In the genomic region with DNA sequence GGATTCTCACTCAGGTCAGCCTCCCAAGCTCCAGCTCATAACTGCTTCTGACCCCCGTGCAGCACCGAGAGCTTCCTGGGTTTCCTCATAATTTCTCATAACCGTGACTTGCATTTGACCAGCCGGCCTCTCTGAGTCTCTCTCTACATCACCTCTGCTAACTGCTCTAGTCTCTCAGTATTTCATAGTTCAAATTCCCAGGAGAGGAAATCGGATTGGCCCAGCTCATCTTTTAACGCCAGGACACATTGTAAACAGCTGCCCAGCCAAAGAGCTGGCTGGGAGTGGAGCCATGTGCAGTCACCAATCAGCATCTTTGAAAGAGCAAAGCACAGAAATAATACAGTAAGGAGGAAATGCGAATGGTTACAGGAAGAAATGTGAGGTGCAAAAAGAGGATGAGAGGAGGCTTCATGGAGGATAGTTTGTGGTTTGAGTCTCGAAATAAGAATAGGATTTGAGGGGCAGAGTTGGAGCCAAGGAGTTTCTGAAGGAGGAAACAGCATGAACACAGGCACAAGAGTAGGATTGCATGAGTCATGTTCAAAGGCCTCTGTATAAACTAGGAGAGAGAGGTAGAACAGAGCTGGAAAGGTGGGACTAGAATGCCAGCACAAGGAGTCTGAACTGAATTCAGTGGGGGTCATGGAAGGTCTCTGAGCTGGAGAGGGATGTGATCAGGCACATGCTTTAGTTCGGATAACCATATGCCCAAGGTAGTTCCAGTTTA, we compare ENCODE assay signal across 13 cellular contexts. TPM values are rescaled to one million over a fixed set of nuclear protein-coding genes. Genes with fewer than 3 reads are reported as not detected.
DNase-seq lines count a peak whose midpoint lies in the region; ATAC-seq, FAIRE-seq and TF ChIP-seq lines count a peak whose summit lies in the region.
"Had no signal": no experiment of that assay in that cellular context is flagged by ENCODE, and none has a peak within 500 bp of the region (broad histone marks: within the 10 kb centered on the region; RNA-seq: fewer than 3 reads in every experiment).

No MANE protein-coding gene starts in this region.

- no peaks in the 10 kb centered on the region for H3K23me2 ChIP-seq in H9 (ENCODE audit: insufficient read length, low read depth, low read length, poor library complexity, severe bottlenecking)

- peaks cover 15% of the 10 kb centered on the region; the same call in 1 of the 2 replicates for H3K27me3 ChIP-seq in H9 (ENCODE audit: insufficient read depth, low read length)
- peaks cover 6% of the 10 kb centered on the region for H3K27me3 ChIP-seq in mesendoderm (ENCODE audit: insufficient read depth, low read length, poor library complexity)

- H4K5ac ChIP-seq in H9 (ENCODE audit: insufficient read length, low read depth, low read length) (no peak overlapping the region), mesendoderm (ENCODE audit: low read length) (no peak overlapping the region)

- no peaks in the 10 kb centered on the region for H3K36me3 Mint-ChIP-seq in H9 (ENCODE audit: insufficient read depth in 1 of 3, low read depth in 3 of 3)

- H3K23ac ChIP-seq in H9 (ENCODE audit: insufficient read length, low read depth, low read length) (no peak overlapping the region), mesendoderm (ENCODE audit: low read length) (no peak overlapping the region)

- H3K18ac ChIP-seq in H9 (ENCODE audit: insufficient read length, low read depth, low read length), result no peak overlapping the region
- no peak overlapping the region for H3K18ac ChIP-seq in mesendoderm (ENCODE audit: low read length)

- H3K4ac ChIP-seq in H9 (ENCODE audit: low read depth, low read length) (no peak overlapping the region), mesendoderm (ENCODE audit: low read depth, low read length) (no peak overlapping the region)

- H3K4me2 ChIP-seq in A549, result peak overlapping the region; percentile 50
- no peak overlapping the region for H3K4me2 ChIP-seq in H9 (ENCODE audit: insufficient read depth, insufficient read length, low read length)
- no peak overlapping the region for H3K4me2 ChIP-seq in mesendoderm (ENCODE audit: low read length)

- H3K27ac ChIP-seq in A549 (peak overlapping the region; percentile 37 to 70; a peak in 5 of 6 replicates), H9 (ENCODE audit: insufficient read length, low read depth, low read length) (no peak overlapping the region), mesendoderm (ENCODE audit: low read depth, low read length) (no peak overlapping the region)
- H3K27ac ChIP-seq: parathyroid adenoma had no signal

- H2BK5ac ChIP-seq in H9 (ENCODE audit: insufficient read length, low read length) (no peak overlapping the region), mesendoderm (ENCODE audit: low read length) (no peak overlapping the region)

- no peaks in the 10 kb centered on the region for H3K36me3 ChIP-seq in mesendoderm (ENCODE audit: control insufficient read depth, insufficient read depth, low read length)

- FAIRE-seq in A549 (lab: Jason Lieb, UNC), result no peak

- no peaks in the 10 kb centered on the region for H3K4me1 Mint-ChIP-seq in H9

- no peak overlapping the region for H4K91ac ChIP-seq in H9 (ENCODE audit: insufficient read length, low read depth, low read length)

- H3K79me2 ChIP-seq in H9 (ENCODE audit: insufficient read depth, low read length), result no peaks in the 10 kb centered on the region
- no peaks in the 10 kb centered on the region for H3K79me2 ChIP-seq in mesendoderm (ENCODE audit: control insufficient read depth, insufficient read depth, low read length)
- H3K79me2 ChIP-seq: parathyroid adenoma had no signal

- H2BK120ac ChIP-seq in H9 (ENCODE audit: low read depth, low read length, poor library complexity, severe bottlenecking) (no peak overlapping the region), mesendoderm (ENCODE audit: low read depth, low read length) (no peak overlapping the region)

- H2AFZ ChIP-seq in H9 (ENCODE audit: low read length), result no peak overlapping the region
- H2AFZ ChIP-seq: parathyroid adenoma had no signal

- H3K79me1 ChIP-seq in H9 (ENCODE audit: insufficient read depth, low read depth, low read length, poor library complexity, severe bottlenecking) (no peaks in the 10 kb centered on the region), mesendoderm (ENCODE audit: low read length) (no peaks in the 10 kb centered on the region)

- no peaks in the 10 kb centered on the region for H3K9me3 ChIP-seq in A549
- no peaks in the 10 kb centered on the region for H3K9me3 ChIP-seq in H9 (ENCODE audit: control insufficient read depth, low read depth, low read length)

- in situ Hi-C loops in GM13976 (cut with MboI; ENCODE audit: low sequenced_read_pairs, unreplicated experiment), result no loop called here

- H2BK20ac ChIP-seq in H9 (ENCODE audit: low read depth, low read length, poor library complexity, severe bottlenecking), result no peak overlapping the region

- peaks cover 13% of the 10 kb centered on the region for H3K4me1 ChIP-seq in A549
- no peaks in the 10 kb centered on the region; the same call in 1 of the 2 replicates for H3K4me1 ChIP-seq in H9 (ENCODE audit: insufficient read depth, low read length)
- H3K4me1 ChIP-seq in mesendoderm (ENCODE audit: control insufficient read depth, low read depth, low read length), result no peaks in the 10 kb centered on the region
- H3K4me1 ChIP-seq: parathyroid adenoma had no signal

- no peak overlapping the region for H3K4me3 Mint-ChIP-seq in H9

- H4K20me1 ChIP-seq in H9 (ENCODE audit: control insufficient read depth, insufficient read depth, insufficient read length), result no peaks in the 10 kb centered on the region

- no peak overlapping the region for H2BK12ac ChIP-seq in H9 (ENCODE audit: insufficient read length, low read depth, low read length)

- H3K4me3 ChIP-seq in A549 (no peak overlapping the region), foreskin fibroblast (ENCODE audit: low read depth in 1 of 2, low read length in 2 of 2) (no peak overlapping the region), mesendoderm (ENCODE audit: low read length) (no peak overlapping the region)

- H2AK5ac ChIP-seq in H9 (ENCODE audit: insufficient read length, low read length) (no peak overlapping the region), mesendoderm (ENCODE audit: low read length) (no peak overlapping the region)

- POLR2A ChIA-PET in A549 (lab: Yijun Ruan, JAX), result no interaction called here

- H3K27ac Mint-ChIP-seq in H9, result no peak overlapping the region

- no peaks in the 10 kb centered on the region; a peak in 1 of 5 replicates for H3K9me3 Mint-ChIP-seq in H9

- no peak overlapping the region for H3T11ph ChIP-seq in H9 (ENCODE audit: low read length)

- peak; percentile 65 to 87; a peak in 5 of 6 replicates for ATAC-seq in A549
- no peak for ATAC-seq in GM21526 (IDR thresholded peaks at IDR 0.05; ENCODE audit: low FRiP score, unreplicated experiment)

- no peak for TF ChIP-seq POLR2A in A549 (IDR thresholded peaks at IDR 0.05; ENCODE audit: low read length)

- peaks cover 95% of the 10 kb centered on the region for H3K27me3 Mint-ChIP-seq in H9 (ENCODE audit: low read depth)

- 43% methylated on average over 9 of the region's 9 CpGs for WGBS in A549 (ENCODE audit: missing lambda C conversion rate)
- no CpG with 5 or more reads among the region's 9 CpGs for WGBS in H9 (ENCODE audit: extremely low coverage, insufficient read length, low lambda C conversion rate)
- no CpG with 5 or more reads among the region's 9 CpGs for WGBS in mesendoderm (ENCODE audit: extremely low coverage, insufficient coverage, low lambda C conversion rate)

- TF ChIP-seq EP300 in A549 (IDR thresholded peaks at IDR 0.05), result no peak

- CTCF ChIA-PET in A549 (lab: Yijun Ruan, JAX), result interaction anchor here (0.9 to 4.3 kb wide), 9 partner anchors 10 to 222 kb away, joined by 3 to 21 read pairs (median 4); no protein-coding TSS in a partner anchor

- no peak for TF ChIP-seq CTCF in A549 (IDR thresholded peaks at IDR 0.05)
- TF ChIP-seq CTCF in foreskin fibroblast (IDR thresholded peaks at IDR 0.05; ENCODE audit: low read depth, low read length), result no peak
- TF ChIP-seq CTCF in H9 (conservative IDR thresholded peaks at IDR 0.05), result no peak
- no peak for TF ChIP-seq CTCF in GM13976 (IDR thresholded peaks at IDR 0.05; ENCODE audit: borderline replicate concordance, control extremely low read depth, extremely low read depth, insufficient read depth, missing control alignments)

- H2BK15ac ChIP-seq in H9 (ENCODE audit: low read depth, low read length) (no peak overlapping the region), mesendoderm (replicated peaks; ENCODE audit: low read depth) (no peak overlapping the region)

- TF ChIP-seq RAD21 in A549 (conservative IDR thresholded peaks at IDR 0.05 in 1 of 2, IDR thresholded peaks at IDR 0.05 in 1 of 2), result no peak

- DNase-seq in A549 (ENCODE audit: low read depth in 1 of 2, low spot score in 1 of 2) (peak; percentile 60 to 72), GM04503 (ENCODE audit: low read depth) (peak; percentile 83), NCI-H226 (peak; percentile 88), foreskin fibroblast (peak; percentile 57 to 75), H9 (no peak), mesendoderm (no peak), GM13976 (ENCODE audit: low spot score) (no peak)
- DNase-seq: activated CD4-positive, alpha-beta T cell treated with anti-CD3 and anti-CD28 coated beads for 48 hours; C1 segment of cervical spinal cord; stimulated activated CD4-positive, alpha-beta T cell treated with anti-CD3 and anti-CD28 coated beads, Interleukin-2, amount 100 ng/mL, for 24 hours; stimulated activated naive CD4-positive, alpha-beta T cell treated with Interleukin-2 at 50 U/mL for 16 hours had no signal

- no peak overlapping the region for H3K9ac ChIP-seq in H9 (ENCODE audit: extremely low read depth, insufficient read length, low read length)
- no peak overlapping the region for H3K9ac ChIP-seq in mesendoderm (ENCODE audit: low read length)
- H3K9ac ChIP-seq: parathyroid adenoma had no signal

- H3K14ac ChIP-seq in H9 (ENCODE audit: insufficient read depth, low read length), result no peak overlapping the region

- H3K56ac ChIP-seq in H9 (ENCODE audit: insufficient read length, low read depth, low read length), result no peak overlapping the region
- no peak overlapping the region for H3K56ac ChIP-seq in mesendoderm (ENCODE audit: low read length)

- H4K8ac ChIP-seq in H9 (replicated peaks; ENCODE audit: insufficient read length, low read depth, low read length) (no peak overlapping the region), mesendoderm (ENCODE audit: low read depth, low read length) (no peak overlapping the region)

TF ChIP-seq in A549, 52 proteins besides CTCF, POLR2A, EP300 and RAD21 (continues in another document):
- TF ChIP-seq KDM1A (IDR thresholded peaks at IDR 0.05; ENCODE audit: low read depth) (no peak), FOSB (CRISPR knock-in tag; IDR thresholded peaks at IDR 0.05) (no peak), HOXB5 (CRISPR knock-in tag; IDR thresholded peaks at IDR 0.05) (no peak), KDM5A (IDR thresholded peaks at IDR 0.05) (no peak)

RNA-seq across cellular contexts. Expression of a gene that starts 15.2 kb away (rescaled TPM):
- not detected in 2 replicates for polyA plus RNA-seq in A549 (2011; rRNA removed)
- polyA plus RNA-seq in A549 (2012; cell fraction: cytosol; rRNA removed), result 0.01 TPM in 1 of 2 replicates, not detected in the other
- not detected in 2 replicates for polyA plus RNA-seq in A549 (2012; cell fraction: nucleus; rRNA removed)
- not detected in 3 replicates for polyA plus RNA-seq in A549 (2017; fragmentation: RNase III; extraction: RNeasy Plus Mini Kit Qiagen cat#74134 plus additional on column Dnase treatment)
- not detected in 2 replicates for polyA minus RNA-seq in A549 (2011; rRNA and poly(A)+ RNA removed)
- not detected in 2 replicates for total RNA-seq in H9 (2021)
- polyA plus RNA-seq in mesendoderm (2013, experiment 1 of 2), result not detected
- not detected for polyA plus RNA-seq in mesendoderm (2013, experiment 2 of 2)

Comparison
In these comparisons a context has a peak if more than half of its experiments do, and no peak if none do; other contexts are left out.
1. DNase-seq: peak in A549 (2 of 2), GM04503 (single experiment), NCI-H226 (single experiment) and foreskin fibroblast (2 of 2); none in H9 (single experiment), mesendoderm (single experiment) and GM13976 (single experiment).
2. H3K27ac ChIP-seq: peak in A549 (2 of 2); none in H9 (single experiment) and mesendoderm (single experiment).